In genomic region chr7:99557940-99558305, GRCh38 we compare ENCODE assay signal across 8 cellular contexts. TPM values are rescaled to one million over a fixed set of nuclear protein-coding genes. Genes with fewer than 3 reads are reported as not detected.
A peak's percentile ranks its signal among the peaks of the same experiment; 100 is the strongest.
DNase-seq lines count a peak whose midpoint lies in the region; ATAC-seq and TF ChIP-seq lines count a peak whose summit lies in the region.

No MANE protein-coding gene starts in this region.

- H3K27me3 Mint-ChIP-seq in natural killer cell (ENCODE audit: low read depth in 2 of 2), result no peaks in the 10 kb centered on the region

- H3K4me3 ChIP-seq in BJ (ENCODE audit: low read depth, low read length) (peak overlapping the region; percentile 95), HUES6 (ENCODE audit: low read depth, low read length) (peak overlapping the region; percentile 94)

- no peaks in the 10 kb centered on the region for H3K9me3 ChIP-seq in HUES6 (ENCODE audit: control insufficient read depth, insufficient read depth, low read depth, low read length)

- H3K27me3 ChIP-seq in BJ (ENCODE audit: control insufficient read depth, insufficient read depth, low read length), result no peaks in the 10 kb centered on the region
- H3K27me3 ChIP-seq in HUES6 (ENCODE audit: control insufficient read depth, insufficient read depth, low read length), result no peaks in the 10 kb centered on the region

- H3K4me1 Mint-ChIP-seq in natural killer cell, result peaks cover 46 to 56% of the 10 kb centered on the region in 2 donors

- peaks cover 9% of the 10 kb centered on the region; the same call in 1 of the 2 replicates for H3K4me1 ChIP-seq in HUES6 (ENCODE audit: control insufficient read depth, insufficient read depth, low read length)

- intact Hi-C loops in natural killer cell (cut with micrococcal nuclease), result loop anchor here (2.0 kb wide), 1 partner anchor 59 kb away; the partner anchor contains the start of gene ZSCAN25

- no peaks in the 10 kb centered on the region for H3K9me3 Mint-ChIP-seq in natural killer cell

- DNase-seq in BJ (ENCODE audit: low read depth) (no peak), natural killer cell (no peak), NCI-H226 (no peak), GOT3 (lab: John Stamatoyannopoulos, UW) (no peak)

- H3K27ac Mint-ChIP-seq in natural killer cell, result peak overlapping the region; percentile 98 to 99

- POLR2A ChIA-PET in BJ (lab: Charles Lee), result interaction anchor here (0.6 to 0.9 kb wide), 2 partner anchors 19 to 53 kb away, joined by 4 to 5 read pairs; partner anchors contain the start of gene ZKSCAN5

- ATAC-seq in GM19467 (IDR thresholded peaks at IDR 0.05; ENCODE audit: unreplicated experiment) (peak; percentile 36), natural killer cell (peak; percentile 62 to 78 (median 66)), GM19324 (IDR thresholded peaks at IDR 0.05; ENCODE audit: low FRiP score, unreplicated experiment) (no peak)

- H3K36me3 ChIP-seq in BJ (ENCODE audit: control insufficient read depth, insufficient read depth, low read length) (peaks cover 17% of the 10 kb centered on the region), HUES6 (ENCODE audit: control insufficient read depth, insufficient read depth, low read length) (peaks cover 35% of the 10 kb centered on the region)

- peaks cover 12% of the 10 kb centered on the region for H3K36me3 Mint-ChIP-seq in natural killer cell

- H3K9ac ChIP-seq in HUES6 (ENCODE audit: low read length), result peak overlapping the region; percentile 100

- H3K27ac ChIP-seq in HUES6 (ENCODE audit: low read depth, low read length) (peak overlapping the region; percentile 94), cingulate gyrus (ENCODE audit: low read depth, low read length) (peak overlapping the region; percentile 93)

- CTCF ChIA-PET in BJ (lab: Yijun Ruan, JAX), result interaction anchor here (1.1 kb wide), 1 partner anchor 58 kb away, joined by 4 read pairs; the partner anchor contains the start of gene ZSCAN25

- TF ChIP-seq CTCF in BJ (IDR thresholded peaks at IDR 0.05; ENCODE audit: insufficient read depth, low read depth, low read length) (no peak), natural killer cell (IDR thresholded peaks at IDR 0.05) (no peak)

- H3K4me3 Mint-ChIP-seq in natural killer cell, result peak overlapping the region; percentile 94

RNA-seq across cellular contexts. Expression of gene ZNF655, which starts 0.5 kb away (rescaled TPM):
- 47.2 and 56.4 TPM in 2 replicates for polyA plus RNA-seq in BJ (2011; rRNA removed)
- polyA minus RNA-seq in BJ (2011; rRNA and poly(A)+ RNA removed), result 50.5 and 52.5 TPM in 2 replicates
- 100 to 1,000 TPM; 171 to 214 (median 196) TPM for total RNA-seq in natural killer cell

RNA-seq across cellular contexts. Expression of gene FAM200A, which starts 6.0 kb away (rescaled TPM):
- 3.8 and 5.9 TPM in 2 replicates for polyA plus RNA-seq in BJ (2011; rRNA removed)
- 2.0 and 2.8 TPM in 2 replicates for polyA minus RNA-seq in BJ (2011; rRNA and poly(A)+ RNA removed)
- 1 to 10 TPM; 2.3 to 3.1 (median 2.6) TPM for total RNA-seq in natural killer cell

RNA-seq across cellular contexts. Expression of gene TMEM225B, which starts 40.1 kb away (rescaled TPM):
- 1.2 and 1.3 TPM in 2 replicates for polyA plus RNA-seq in BJ (2011; rRNA removed)
- polyA minus RNA-seq in BJ (2011; rRNA and poly(A)+ RNA removed), result 0.93 and 1.1 TPM in 2 replicates
- total RNA-seq in natural killer cell, result 1 to 10 TPM; 1.4 to 2.5 (median 2.0) TPM

RNA-seq across cellular contexts. Expression of gene ZKSCAN5, which starts 53.5 kb away (rescaled TPM):
- 9.7 and 10.3 TPM in 2 replicates for polyA plus RNA-seq in BJ (2011; rRNA removed)
- polyA minus RNA-seq in BJ (2011; rRNA and poly(A)+ RNA removed), result 9.3 and 14.2 TPM in 2 replicates
- total RNA-seq in natural killer cell, result 1 to 10 TPM; 6.8 to 9.7 (median 7.4) TPM

RNA-seq across cellular contexts. Expression of gene ZNF394, which starts 57.8 kb away (rescaled TPM):
- 12.3 and 12.5 TPM in 2 replicates for polyA plus RNA-seq in BJ (2011; rRNA removed)
- 11.2 and 12.8 TPM in 2 replicates for polyA minus RNA-seq in BJ (2011; rRNA and poly(A)+ RNA removed)
- total RNA-seq in natural killer cell, result 100 to 1,000 TPM; 188 to 237 (median 215) TPM
